Comparison of ENCODE assay signal across 1 cellular context in the genomic region with DNA sequence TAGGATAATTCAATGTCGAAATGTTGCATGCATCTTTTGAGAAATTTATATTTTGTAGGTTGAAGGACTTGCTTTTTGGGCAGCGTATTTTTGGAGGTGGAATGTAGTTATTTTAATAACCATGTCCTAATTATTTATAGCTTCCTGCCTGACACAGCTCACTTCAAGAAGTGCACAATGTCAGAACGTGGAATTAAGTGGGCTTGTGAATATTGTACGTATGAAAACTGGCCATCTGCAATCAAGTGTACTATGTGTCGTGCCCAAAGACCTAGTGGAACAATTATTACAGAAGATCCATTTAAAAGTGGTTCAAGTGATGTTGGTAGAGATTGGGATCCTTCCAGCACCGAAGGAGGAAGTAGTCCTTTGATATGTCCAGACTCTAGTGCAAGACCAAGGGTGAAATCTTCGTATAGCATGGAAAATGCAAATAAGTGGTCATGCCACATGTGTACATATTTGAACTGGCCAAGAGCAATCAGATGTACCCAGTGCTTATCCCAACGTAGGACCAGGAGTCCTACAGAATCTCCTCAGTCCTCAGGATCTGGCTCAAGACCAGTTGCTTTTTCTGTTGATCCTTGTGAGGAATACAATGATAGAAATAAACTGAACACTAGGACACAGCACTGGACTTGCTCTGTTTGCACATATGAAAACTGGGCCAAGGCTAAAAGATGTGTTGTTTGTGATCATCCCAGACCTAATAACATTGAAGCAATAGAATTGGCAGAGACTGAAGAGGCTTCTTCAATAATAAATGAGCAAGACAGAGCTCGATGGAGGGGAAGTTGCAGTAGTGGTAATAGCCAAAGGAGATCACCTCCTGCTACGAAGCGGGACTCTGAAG.
TF ChIP-seq lines count a peak whose summit lies in the region.

No MANE protein-coding gene starts in this region.

TF ChIP-seq in HepG2, 621 proteins besides CTCF, POLR2A, EP300 and RAD21 (continued from another document):
- TF ChIP-seq, protein P1, sequence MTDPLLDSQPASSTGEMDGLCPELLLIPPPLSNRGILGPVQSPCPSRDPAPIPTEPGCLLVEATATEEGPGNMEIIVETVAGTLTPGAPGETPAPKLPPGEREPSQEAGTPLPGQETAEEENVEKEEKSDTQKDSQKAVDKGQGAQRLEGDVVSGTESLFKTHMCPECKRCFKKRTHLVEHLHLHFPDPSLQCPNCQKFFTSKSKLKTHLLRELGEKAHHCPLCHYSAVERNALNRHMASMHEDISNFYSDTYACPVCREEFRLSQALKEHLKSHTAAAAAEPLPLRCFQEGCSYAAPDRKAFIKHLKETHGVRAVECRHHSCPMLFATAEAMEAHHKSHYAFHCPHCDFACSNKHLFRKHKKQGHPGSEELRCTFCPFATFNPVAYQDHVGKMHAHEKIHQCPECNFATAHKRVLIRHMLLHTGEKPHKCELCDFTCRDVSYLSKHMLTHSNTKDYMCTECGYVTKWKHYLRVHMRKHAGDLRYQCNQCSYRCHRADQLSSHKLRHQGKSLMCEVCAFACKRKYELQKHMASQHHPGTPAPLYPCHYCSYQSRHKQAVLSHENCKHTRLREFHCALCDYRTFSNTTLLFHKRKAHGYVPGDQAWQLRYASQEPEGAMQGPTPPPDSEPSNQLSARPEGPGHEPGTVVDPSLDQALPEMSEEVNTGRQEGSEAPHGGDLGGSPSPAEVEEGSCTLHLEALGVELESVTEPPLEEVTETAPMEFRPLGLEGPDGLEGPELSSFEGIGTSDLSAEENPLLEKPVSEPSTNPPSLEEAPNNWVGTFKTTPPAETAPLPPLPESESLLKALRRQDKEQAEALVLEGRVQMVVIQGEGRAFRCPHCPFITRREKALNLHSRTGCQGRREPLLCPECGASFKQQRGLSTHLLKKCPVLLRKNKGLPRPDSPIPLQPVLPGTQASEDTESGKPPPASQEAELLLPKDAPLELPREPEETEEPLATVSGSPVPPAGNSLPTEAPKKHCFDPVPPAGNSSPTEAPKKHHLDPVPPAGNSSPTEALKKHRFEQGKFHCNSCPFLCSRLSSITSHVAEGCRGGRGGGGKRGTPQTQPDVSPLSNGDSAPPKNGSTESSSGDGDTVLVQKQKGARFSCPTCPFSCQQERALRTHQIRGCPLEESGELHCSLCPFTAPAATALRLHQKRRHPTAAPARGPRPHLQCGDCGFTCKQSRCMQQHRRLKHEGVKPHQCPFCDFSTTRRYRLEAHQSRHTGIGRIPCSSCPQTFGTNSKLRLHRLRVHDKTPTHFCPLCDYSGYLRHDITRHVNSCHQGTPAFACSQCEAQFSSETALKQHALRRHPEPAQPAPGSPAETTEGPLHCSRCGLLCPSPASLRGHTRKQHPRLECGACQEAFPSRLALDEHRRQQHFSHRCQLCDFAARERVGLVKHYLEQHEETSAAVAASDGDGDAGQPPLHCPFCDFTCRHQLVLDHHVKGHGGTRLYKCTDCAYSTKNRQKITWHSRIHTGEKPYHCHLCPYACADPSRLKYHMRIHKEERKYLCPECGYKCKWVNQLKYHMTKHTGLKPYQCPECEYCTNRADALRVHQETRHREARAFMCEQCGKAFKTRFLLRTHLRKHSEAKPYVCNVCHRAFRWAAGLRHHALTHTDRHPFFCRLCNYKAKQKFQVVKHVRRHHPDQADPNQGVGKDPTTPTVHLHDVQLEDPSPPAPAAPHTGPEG (CRISPR knock-in tag; IDR thresholded peaks at IDR 0.05): no peak
- TF ChIP-seq ZSCAN29 (CRISPR knock-in tag; conservative IDR thresholded peaks at IDR 0.05) (no peak), SP4 (CRISPR knock-in tag; IDR thresholded peaks at IDR 0.05) (no peak), ZFP36 (IDR thresholded peaks at IDR 0.05; ENCODE audit: borderline replicate concordance, low read depth, low read length, partially characterized antibody) (no peak), ZFYVE20 (CRISPR knock-in tag; IDR thresholded peaks at IDR 0.05; ENCODE audit: borderline replicate concordance, low read depth) (no peak), ISL2 (CRISPR knock-in tag; IDR thresholded peaks at IDR 0.05) (no peak), FOXP1 (IDR thresholded peaks at IDR 0.05) (no peak), FOXP1 (CRISPR knock-in tag; IDR thresholded peaks at IDR 0.05) (no peak)
- TF ChIP-seq, protein P2, sequence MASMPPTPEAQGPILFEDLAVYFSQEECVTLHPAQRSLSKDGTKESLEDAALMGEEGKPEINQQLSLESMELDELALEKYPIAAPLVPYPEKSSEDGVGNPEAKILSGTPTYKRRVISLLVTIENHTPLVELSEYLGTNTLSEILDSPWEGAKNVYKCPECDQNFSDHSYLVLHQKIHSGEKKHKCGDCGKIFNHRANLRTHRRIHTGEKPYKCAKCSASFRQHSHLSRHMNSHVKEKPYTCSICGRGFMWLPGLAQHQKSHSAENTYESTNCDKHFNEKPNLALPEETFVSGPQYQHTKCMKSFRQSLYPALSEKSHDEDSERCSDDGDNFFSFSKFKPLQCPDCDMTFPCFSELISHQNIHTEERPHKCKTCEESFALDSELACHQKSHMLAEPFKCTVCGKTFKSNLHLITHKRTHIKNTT (CRISPR knock-in tag; IDR thresholded peaks at IDR 0.05): no peak
- TF ChIP-seq, protein P3, sequence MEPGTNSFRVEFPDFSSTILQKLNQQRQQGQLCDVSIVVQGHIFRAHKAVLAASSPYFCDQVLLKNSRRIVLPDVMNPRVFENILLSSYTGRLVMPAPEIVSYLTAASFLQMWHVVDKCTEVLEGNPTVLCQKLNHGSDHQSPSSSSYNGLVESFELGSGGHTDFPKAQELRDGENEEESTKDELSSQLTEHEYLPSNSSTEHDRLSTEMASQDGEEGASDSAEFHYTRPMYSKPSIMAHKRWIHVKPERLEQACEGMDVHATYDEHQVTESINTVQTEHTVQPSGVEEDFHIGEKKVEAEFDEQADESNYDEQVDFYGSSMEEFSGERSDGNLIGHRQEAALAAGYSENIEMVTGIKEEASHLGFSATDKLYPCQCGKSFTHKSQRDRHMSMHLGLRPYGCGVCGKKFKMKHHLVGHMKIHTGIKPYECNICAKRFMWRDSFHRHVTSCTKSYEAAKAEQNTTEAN (CRISPR knock-in tag; conservative IDR thresholded peaks at IDR 0.05): no peak
